ENCODE assay signal across 23 cellular contexts in the genomic region with DNA sequence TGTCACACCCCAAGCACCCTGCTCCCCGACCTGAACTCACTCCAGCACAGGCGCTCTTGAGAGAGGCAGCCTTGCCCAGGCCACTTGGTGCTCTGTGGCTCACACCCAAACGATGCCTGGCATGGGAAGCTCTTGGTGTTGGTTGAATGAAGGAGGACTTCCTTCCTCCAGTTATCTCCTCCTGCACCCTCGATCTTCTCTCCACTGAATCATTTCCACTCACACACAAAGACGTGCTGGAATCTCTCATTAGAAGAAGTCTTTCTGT.
"Had no signal": no experiment of that assay in that cellular context is flagged by ENCODE, and none has a peak within 500 bp of the region (broad histone marks: within the 10 kb centered on the region; RNA-seq: fewer than 3 reads in every experiment).

No MANE protein-coding gene starts in this region.

- H3K4me3 ChIP-seq: colonic mucosa, esophagus squamous epithelium, left lung, skin epidermis, transverse colon, vagina had no signal

- H3K9me3 ChIP-seq: colonic mucosa, esophagus squamous epithelium, left lung, neutrophil, transverse colon, vagina had no signal

- DNase-seq: activated effector memory CD4-positive, alpha-beta T cell treated with Interleukin-2 at 50 U/mL for 16 hours; amygdala; central memory CD4-positive, alpha-beta T cell; colonic mucosa; effector CD4-positive, alpha-beta T cell; esophagus squamous epithelium; hippocampal formation; left lung; natural killer cell; posterior cingulate gyrus; stimulated activated CD4-positive, alpha-beta T cell treated with anti-CD3 and anti-CD28 coated beads, Interleukin-4, amount 100 ng/mL, for 4 hours; stimulated activated naive CD8-positive, alpha-beta T cell treated with anti-CD3 and anti-CD28 coated beads, Interleukin-15, Interleukin-2, amounts not matched to agents 100 U/mL and 50 U/mL, for 24 hours; T-helper 9 cell; transverse colon had no signal

- H3K27ac Mint-ChIP-seq: activated CD4-positive, alpha-beta T cell treated with anti-CD3 and anti-CD28 coated beads, Interleukin-2, amount 10 ng/mL, durations not matched to agents 7 days and 5 days; activated naive CD8-positive, alpha-beta T cell treated with anti-CD3 and anti-CD28 coated beads for 36 hours; activated T-cell treated with anti-CD3 and anti-CD28 coated beads, Interleukin-2, amount 50 U/mL, for 24 hours; brain; natural killer cell; T-cell had no signal

- FAIRE-seq: keratinocyte had no signal

- H3K9me3 Mint-ChIP-seq: activated CD4-positive, alpha-beta T cell treated with anti-CD3 and anti-CD28 coated beads, Interleukin-2, amount 10 ng/mL, durations not matched to agents 7 days and 5 days; activated naive CD8-positive, alpha-beta T cell treated with anti-CD3 and anti-CD28 coated beads for 36 hours; activated T-cell treated with anti-CD3 and anti-CD28 coated beads, Interleukin-2, amount 50 U/mL, for 24 hours; brain; natural killer cell; T-cell had no signal

- H3K27me3 Mint-ChIP-seq: activated naive CD8-positive, alpha-beta T cell treated with anti-CD3 and anti-CD28 coated beads for 36 hours; activated T-cell treated with anti-CD3 and anti-CD28 coated beads, Interleukin-2, amount 50 U/mL, for 24 hours; T-cell had no signal

- H3K27me3 ChIP-seq: colonic mucosa, left lung, transverse colon, vagina had no signal

- H3K4me3 Mint-ChIP-seq: activated CD4-positive, alpha-beta T cell treated with anti-CD3 and anti-CD28 coated beads, Interleukin-2, amount 10 ng/mL, durations not matched to agents 7 days and 5 days; activated naive CD8-positive, alpha-beta T cell treated with anti-CD3 and anti-CD28 coated beads for 36 hours; activated T-cell treated with anti-CD3 and anti-CD28 coated beads, Interleukin-2, amount 50 U/mL, for 24 hours; brain; natural killer cell; T-cell had no signal

- H3K4me1 Mint-ChIP-seq: brain, natural killer cell had no signal

- H3K36me3 ChIP-seq: colonic mucosa, esophagus squamous epithelium, left lung, neutrophil, transverse colon, vagina had no signal

- ATAC-seq: left lung; natural killer cell; stimulated activated naive CD8-positive, alpha-beta T cell treated with anti-CD3 and anti-CD28 coated beads, Interleukin-15, Interleukin-2, amounts not matched to agents 100 U/mL and 50 U/mL, for 24 hours; T-cell had no signal

- H3K27ac ChIP-seq: colonic mucosa, esophagus squamous epithelium, left lung, neutrophil, transverse colon, vagina had no signal
